9 cellular contexts compared by ENCODE assay signal in genomic region chr3:36991147-36991546, GRCh38. TPM values are rescaled to one million over a fixed set of nuclear protein-coding genes. Genes with fewer than 3 reads are reported as not detected.
DNase-seq lines count a peak whose midpoint lies in the region; ATAC-seq and TF ChIP-seq lines count a peak whose summit lies in the region.
"Had no signal": no experiment of that assay in that cellular context is flagged by ENCODE, and none has a peak within 500 bp of the region (broad histone marks: within the 10 kb centered on the region; RNA-seq: fewer than 3 reads in every experiment).

No MANE protein-coding gene starts in this region.

- peak overlapping the region in 1 of 2 donors; percentile 98 for H3K9ac ChIP-seq in liver (ENCODE audit: low read depth in 1 of 2, low read length in 2 of 2)

- peaks cover 3 to 42% (median 24%) of the 10 kb centered on the region in 4 donors for H3K4me1 ChIP-seq in liver (ENCODE audit: control insufficient read depth in 4 of 4, insufficient read depth in 4 of 4, low read length in 3 of 4)
- H3K4me1 ChIP-seq in thoracic aorta (ENCODE audit: control insufficient read depth in 1 of 2, low read depth in 2 of 2), result peaks cover 34 to 64% of the 10 kb centered on the region in 2 donors

- peak; percentile 41 for DNase-seq in activated naive CD4-positive, alpha-beta T cell treated with Interleukin-2 at 50 U/mL for 16 hours
- DNase-seq in activated naive CD4-positive, alpha-beta T cell treated with anti-CD3 and anti-CD28 coated beads, Interleukin-2, amount 50 U/mL, for 16 hours, result no peak
- DNase-seq in thoracic aorta (ENCODE audit: low spot score) (no peak), mucosa of gallbladder (ENCODE audit: low spot score) (no peak), HPDE6-E6E7 (ENCODE audit: extremely low spot score) (no peak), occipital lobe (lab: John Stamatoyannopoulos, UW) (no peak)
- DNase-seq: COR-L47 had no signal

- WGBS in liver, result 76% methylated on average over 3 of the region's 3 CpGs

- no peak for ATAC-seq in thoracic aorta (ENCODE audit: insufficient number of reproducible peaks, low FRiP score, low read depth)

- H3K27ac ChIP-seq in liver (ENCODE audit: low read depth in 1 of 2, low read length in 2 of 2), result peak overlapping the region in 1 of 2 donors; percentile 96
- peak overlapping the region in 1 of 2 donors; percentile 98 for H3K27ac ChIP-seq in thoracic aorta

- H3K36me3 ChIP-seq in liver (ENCODE audit: control insufficient read depth in 4 of 4, insufficient read depth in 3 of 4, low read depth in 1 of 4, low read length in 3 of 4), result peaks cover under 1 to 13% (median 9%) of the 10 kb centered on the region in 4 donors
- H3K36me3 ChIP-seq in thoracic aorta, result peaks cover 4% of the 10 kb centered on the region

- H3K27me3 ChIP-seq in liver (ENCODE audit: control insufficient read depth in 4 of 4, insufficient read depth in 4 of 4, low read length in 3 of 4) (no peaks in the 10 kb centered on the region), thoracic aorta (replicated peaks; ENCODE audit: insufficient read depth) (no peaks in the 10 kb centered on the region)

- TF ChIP-seq CTCF in WI38 (IDR thresholded peaks at IDR 0.05; ENCODE audit: low read depth, low read length) (no peak), liver (IDR thresholded peaks at IDR 0.05; ENCODE audit: low read depth, low read length, missing input control) (no peak), thoracic aorta (IDR thresholded peaks at IDR 0.05) (no peak)

- H3K9me3 ChIP-seq in liver (ENCODE audit: control insufficient read depth in 4 of 4, low read length in 3 of 4) (no peaks in the 10 kb centered on the region), thoracic aorta (no peaks in the 10 kb centered on the region)

- H3K4me3 ChIP-seq in WI38 (ENCODE audit: low read depth, low read length) (peak overlapping the region; percentile 93), liver (ENCODE audit: low read depth in 1 of 3, low read length in 3 of 3) (peak overlapping the region; percentile 21 to 89 (median 63)), thoracic aorta (peak overlapping the region; percentile 90)

- TF ChIP-seq RAD21 in liver (IDR thresholded peaks at IDR 0.05), result no peak

TF ChIP-seq in liver, 16 proteins besides CTCF, POLR2A, EP300 and RAD21:
- TF ChIP-seq NR2F2 (IDR thresholded peaks at IDR 0.05), result no peak

RNA-seq across cellular contexts. Expression of gene EPM2AIP1, which starts 1.8 kb away (rescaled TPM):
- total RNA-seq in liver, result 10 to 100 TPM in 1 of 2 donors, 1 to 10 TPM in 1; 9.0 to 11.8 TPM
- polyA plus RNA-seq in liver, result 1 to 10 TPM; 2.9 to 6.4 TPM
- 10 to 100 TPM; 11.2 to 32.6 TPM for total RNA-seq in thoracic aorta
- 24.6 TPM for total RNA-seq in mucosa of gallbladder
- 61.0 TPM for total RNA-seq in occipital lobe

RNA-seq across cellular contexts. Expression of gene MLH1, which starts 2.2 kb away (rescaled TPM):
- total RNA-seq in liver, result 10 to 100 TPM; 31.7 to 34.2 TPM
- polyA plus RNA-seq in liver, result 10 to 100 TPM in 1 of 2 donors, 1 to 10 TPM in 1; 9.4 to 13.3 TPM
- 10 to 100 TPM; 33.6 to 75.6 TPM for total RNA-seq in thoracic aorta
- total RNA-seq in mucosa of gallbladder, result 30.0 TPM
- 44.5 TPM for total RNA-seq in occipital lobe

RNA-seq across cellular contexts. Expression of gene TRANK1, which starts 46.3 kb away (rescaled TPM):
- total RNA-seq in liver (10 to 100 TPM; 12.4 to 40.0 TPM), thoracic aorta (10 to 100 TPM; 21.3 to 31.6 TPM), mucosa of gallbladder (44.2 TPM), occipital lobe (12.6 TPM)
- polyA plus RNA-seq in liver, result 1 to 10 TPM; 2.9 to 8.1 TPM
